In the genomic region with DNA sequence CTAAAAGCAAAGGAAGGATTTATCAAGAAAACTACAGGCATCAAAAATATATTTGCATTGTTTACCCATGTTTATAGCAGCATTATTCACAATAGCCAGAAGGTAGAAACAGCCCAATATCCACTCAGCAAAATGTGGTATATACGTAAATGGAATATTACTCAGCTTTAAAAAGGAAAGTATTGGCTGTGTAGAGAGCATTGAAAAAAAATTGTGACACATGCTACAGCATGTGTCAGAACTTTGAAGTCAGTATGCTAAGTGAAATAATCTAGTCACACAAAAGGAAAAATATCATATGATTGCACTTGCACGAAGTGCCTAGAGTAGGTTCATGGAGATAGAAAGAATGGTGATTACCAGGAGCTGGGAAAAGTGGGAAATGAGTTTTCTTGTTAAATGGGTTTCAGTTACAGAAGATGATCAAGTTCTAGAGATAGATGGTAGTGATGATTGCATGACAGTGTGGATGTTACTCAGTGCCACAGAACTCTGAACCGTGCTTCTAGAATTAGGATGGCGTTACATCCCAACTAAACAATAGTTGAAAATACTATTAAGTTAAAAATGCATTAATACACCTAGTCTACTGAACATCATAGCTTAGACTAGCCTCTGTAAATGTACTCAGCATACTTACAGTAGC, we compare ENCODE assay signal across 23 cellular contexts. TPM values are rescaled to one million over a fixed set of nuclear protein-coding genes. Genes with fewer than 3 reads are reported as not detected.
DNase-seq lines count a peak whose midpoint lies in the region; ATAC-seq, FAIRE-seq and TF ChIP-seq lines count a peak whose summit lies in the region.
"Had no signal": no experiment of that assay in that cellular context is flagged by ENCODE, and none has a peak within 500 bp of the region (broad histone marks: within the 10 kb centered on the region; RNA-seq: fewer than 3 reads in every experiment).

No MANE protein-coding gene starts in this region.

- H3K27me3 ChIP-seq in HepG2 (ENCODE audit: control insufficient read depth in 1 of 2, insufficient read depth in 2 of 2, low read length in 2 of 2) (no peaks in the 10 kb centered on the region), right lobe of liver (no peaks in the 10 kb centered on the region), GM12878 (replicated peaks in 1 of 2; ENCODE audit: control insufficient read depth in 2 of 2, insufficient read depth in 2 of 2, low read length in 1 of 2) (no peaks in the 10 kb centered on the region), dorsolateral prefrontal cortex (no peaks in the 10 kb centered on the region)
- H3K27me3 ChIP-seq: ascending aorta, esophagus squamous epithelium, neutrophil, thyroid gland had no signal

- H3K9ac ChIP-seq in HepG2 (ENCODE audit: insufficient read depth, low read depth, low read length) (no peak overlapping the region), GM12878 (ENCODE audit: control insufficient read depth, insufficient read depth, low read length) (no peak overlapping the region)

- H3K79me2 ChIP-seq in HepG2 (ENCODE audit: insufficient read depth, low read length) (peaks cover 89% of the 10 kb centered on the region), OCI-LY7 (ENCODE audit: insufficient read depth, low read depth, low read length) (peaks cover 92% of the 10 kb centered on the region), GM12878 (ENCODE audit: control insufficient read depth, insufficient read depth, low read length) (peaks cover 77% of the 10 kb centered on the region)

- no peak overlapping the region for H2AFZ ChIP-seq in HepG2 (ENCODE audit: low read length)
- H2AFZ ChIP-seq in OCI-LY7 (ENCODE audit: low read length) = no peak overlapping the region
- no peak overlapping the region for H2AFZ ChIP-seq in GM12878 (ENCODE audit: control insufficient read depth, low read depth, low read length)

- no peak overlapping the region for H3K4me3 Mint-ChIP-seq in stimulated activated naive CD8-positive, alpha-beta T cell treated with anti-CD3 and anti-CD28 coated beads, Interleukin-15, amount 100 ng/mL, for 72 hours
- H3K4me3 Mint-ChIP-seq: activated naive CD4-positive, alpha-beta T cell treated with anti-CD3 and anti-CD28 coated beads, Interleukin-2, amount 10 ng/mL, durations not matched to agents 7 days and 5 days had no signal

- FAIRE-seq in HepG2 (lab: Jason Lieb, UNC) (no peak), GM12878 (lab: Jason Lieb, UNC) (no peak)
- FAIRE-seq: GM12892 had no signal

- no peak overlapping the region for H3K27ac Mint-ChIP-seq in stimulated activated naive CD8-positive, alpha-beta T cell treated with anti-CD3 and anti-CD28 coated beads, Interleukin-15, amount 100 ng/mL, for 72 hours
- H3K27ac Mint-ChIP-seq: activated naive CD4-positive, alpha-beta T cell treated with anti-CD3 and anti-CD28 coated beads, Interleukin-2, amount 10 ng/mL, durations not matched to agents 7 days and 5 days had no signal

- no peak for ATAC-seq in HepG2
- ATAC-seq in right lobe of liver = no peak
- no peak for ATAC-seq in GM12878
- ATAC-seq in stimulated activated naive CD8-positive, alpha-beta T cell treated with anti-CD3 and anti-CD28 coated beads, Interleukin-15, amount 100 ng/mL, for 72 hours = peak; percentile 63
- ATAC-seq: psoas muscle, SK-N-SH treated with all-trans-retinoic acid at 6 μM for 48 hours had no signal

- DNase-seq in HepG2 (ENCODE audit: low spot score) = no peak
- DNase-seq in right lobe of liver = no peak
- DNase-seq in OCI-LY7 (ENCODE audit: low spot score) = no peak
- no peak for DNase-seq in GM12878 (ENCODE audit: low read depth, low spot score)
- DNase-seq in stimulated activated naive CD8-positive, alpha-beta T cell treated with anti-CD3 and anti-CD28 coated beads, Interleukin-15, amount 100 ng/mL, for 72 hours = no peak
- DNase-seq in RWPE1 (ENCODE audit: low spot score) = no peak
- no peak for DNase-seq in inferior parietal cortex (ENCODE audit: extremely low spot score)
- no peak for DNase-seq in dorsolateral prefrontal cortex
- DNase-seq: activated naive CD4-positive, alpha-beta T cell treated with anti-CD3 and anti-CD28 coated beads, Interleukin-2, amount 10 ng/mL, durations not matched to agents 7 days and 5 days; esophagus squamous epithelium; foreskin melanocyte; GOT3; Kasumi-1; psoas muscle; stimulated activated CD4-positive, alpha-beta T cell treated with anti-CD3 and anti-CD28 coated beads, Interleukin-15, amount 100 ng/mL, for 24 hours; stimulated activated naive CD4-positive, alpha-beta T cell treated with Interleukin-2 at 50 U/mL for 16 hours; thyroid gland had no signal

- H4K20me1 ChIP-seq in HepG2 (ENCODE audit: insufficient read depth, low read length) (peaks cover 13% of the 10 kb centered on the region; the same call in 1 of the 2 replicates), OCI-LY7 (ENCODE audit: insufficient read depth, low read length) (peaks cover 4% of the 10 kb centered on the region; the same call in 1 of the 2 replicates), GM12878 (ENCODE audit: control insufficient read depth, insufficient read depth) (no peaks in the 10 kb centered on the region; the same call in 1 of the 2 replicates)

- 95% methylated on average over 4 of the region's 4 CpGs for WGBS in HepG2 (ENCODE audit: low lambda C conversion rate)
- 94% methylated on average over 4 of the region's 4 CpGs for WGBS in right lobe of liver (ENCODE audit: insufficient coverage, low coverage, low lambda C conversion rate, missing lambda C conversion rate)
- 97% methylated on average over 4 of the region's 4 CpGs for WGBS in GM12878 (ENCODE audit: insufficient coverage, insufficient replicate concordance, low lambda C conversion rate, missing lambda C conversion rate)

- no peaks in the 10 kb centered on the region for H3K9me2 ChIP-seq in OCI-LY7 (ENCODE audit: insufficient read depth, low read length)

- CTCF ChIA-PET in HepG2 (lab: Yijun Ruan, JAX; ENCODE audit: low intra/inter-chr PET ratio, low total read pairs) = no interaction called here
- CTCF ChIA-PET in OCI-LY7 (lab: Charles Lee; ENCODE audit: unreplicated experiment) = no interaction called here
- CTCF ChIA-PET in GM12878 (lab: Yijun Ruan, JAX) = interaction anchor here (0.9 to 1.5 kb wide), 3 partner anchors 9 to 360 kb away, joined by 3 to 4 read pairs (median 4); no protein-coding TSS in a partner anchor
- CTCF ChIA-PET in RWPE1 (lab: Yijun Ruan, JAX) = no interaction called here

- TF ChIP-seq RAD21 in HepG2 (CRISPR knock-in tag; IDR thresholded peaks at IDR 0.05) = no peak
- no peak for TF ChIP-seq RAD21 in GM12878 (IDR thresholded peaks at IDR 0.05; ENCODE audit: insufficient read depth, low read depth, low read length)

- peaks cover 78% of the 10 kb centered on the region for H3K4me1 Mint-ChIP-seq in stimulated activated naive CD8-positive, alpha-beta T cell treated with anti-CD3 and anti-CD28 coated beads, Interleukin-15, amount 100 ng/mL, for 72 hours

- no peaks in the 10 kb centered on the region for H3K9me3 ChIP-seq in HepG2 (ENCODE audit: low read length)
- no peaks in the 10 kb centered on the region for H3K9me3 ChIP-seq in right lobe of liver
- 0 out of 2 replicates have a peak, but pooled peaks cover 6% of the 10 kb centered on the region for H3K9me3 ChIP-seq in OCI-LY7 (ENCODE audit: low read length)
- H3K9me3 ChIP-seq in GM12878 (replicated peaks; ENCODE audit: control insufficient read depth, insufficient read depth, low read length) = peaks cover 6% of the 10 kb centered on the region
- H3K9me3 ChIP-seq: ascending aorta, esophagus squamous epithelium, neutrophil, psoas muscle, thyroid gland had no signal

- H3K4me2 ChIP-seq in HepG2 (ENCODE audit: low read depth, low read length) (no peak overlapping the region), OCI-LY7 (ENCODE audit: low read length) (no peak overlapping the region), GM12878 (ENCODE audit: control insufficient read depth, insufficient read depth) (no peak overlapping the region)

- RAD21 ChIA-PET in GM12878 (lab: Charles Lee; ENCODE audit: unreplicated experiment) = interaction anchor here (0.5 to 1.5 kb wide), 3 partner anchors 15 to 83 kb away, joined by 3 read pairs; no protein-coding TSS in a partner anchor

- intact Hi-C loops in HepG2 (cut with micrococcal nuclease; ENCODE audit: unreplicated experiment) = loop anchor here (5.0 kb wide), 1 partner anchor 311 kb away; no protein-coding TSS in a partner anchor
- intact Hi-C loops in right lobe of liver (cut with DNase I) = no loop called here
- intact Hi-C loops in OCI-LY7 (cut with micrococcal nuclease; ENCODE audit: unreplicated experiment) = no loop called here
- intact Hi-C loops in GM12878 (cut with micrococcal nuclease; ENCODE audit: unreplicated experiment) = no loop called here
- intact Hi-C loops in dorsolateral prefrontal cortex (cut with DNase I) = no loop called here

- H3K4me1 ChIP-seq in HepG2 (ENCODE audit: insufficient read depth, low read length) (peaks cover 24% of the 10 kb centered on the region), right lobe of liver (peaks cover 0 to 25% (median 10%) of the 10 kb centered on the region in 4 donors), OCI-LY7 (ENCODE audit: insufficient read depth, low read length, poor library complexity, severe bottlenecking) (no peaks in the 10 kb centered on the region), GM12878 (ENCODE audit: control insufficient read depth, insufficient read depth, low read length) (no peaks in the 10 kb centered on the region)

- no peaks in the 10 kb centered on the region for H3K27me3 Mint-ChIP-seq in stimulated activated naive CD8-positive, alpha-beta T cell treated with anti-CD3 and anti-CD28 coated beads, Interleukin-15, amount 100 ng/mL, for 72 hours
- H3K27me3 Mint-ChIP-seq: activated naive CD4-positive, alpha-beta T cell treated with anti-CD3 and anti-CD28 coated beads, Interleukin-2, amount 10 ng/mL, durations not matched to agents 7 days and 5 days had no signal

- SMC1A ChIA-PET in GM12878 (lab: Charles Lee; ENCODE audit: uncharacterized antibody, unreplicated experiment) = interaction anchor here (0.8 to 1.8 kb wide), 2 partner anchors 47 to 53 kb away, joined by 4 to 8 read pairs; no protein-coding TSS in a partner anchor

- peaks cover 0 to 9% of the 10 kb centered on the region in 2 experiments; a peak in 2 of 5 replicates for H3K36me3 ChIP-seq in HepG2 (replicated peaks in 1 of 2; ENCODE audit: control insufficient read depth in 1 of 2, insufficient read depth in 2 of 2, low read length in 2 of 2)
- H3K36me3 ChIP-seq in right lobe of liver = no peaks in the 10 kb centered on the region
- peaks cover 23% of the 10 kb centered on the region for H3K36me3 ChIP-seq in OCI-LY7 (ENCODE audit: insufficient read depth, low read length)
- peaks cover 0 to 2% of the 10 kb centered on the region in 2 experiments for H3K36me3 ChIP-seq in GM12878 (ENCODE audit: control insufficient read depth in 2 of 2, insufficient read depth in 2 of 2, low read length in 1 of 2)
- H3K36me3 ChIP-seq: ascending aorta, thyroid gland had no signal

- TF ChIP-seq EP300 in HepG2 (IDR thresholded peaks at IDR 0.05; ENCODE audit: low read depth in 2 of 2, low read length in 2 of 2) = no peak
- no peak for TF ChIP-seq EP300 in HepG2 (CRISPR knock-in tag; IDR thresholded peaks at IDR 0.05; ENCODE audit: borderline replicate concordance)
- TF ChIP-seq EP300 in GM12878 (IDR thresholded peaks at IDR 0.05; ENCODE audit: borderline replicate concordance in 1 of 2, control insufficient read depth in 1 of 2, low read depth in 2 of 2, low read length in 2 of 2) = no peak

- TF ChIP-seq CTCF in HepG2 (CRISPR knock-in tag; IDR thresholded peaks at IDR 0.05) = no peak
- TF ChIP-seq CTCF in right lobe of liver (IDR thresholded peaks at IDR 0.05) = no peak
- TF ChIP-seq CTCF in OCI-LY7 (conservative IDR thresholded peaks at IDR 0.05; ENCODE audit: low read length) = no peak
- no peak for TF ChIP-seq CTCF in GM12878 (IDR thresholded peaks at IDR 0.05 in 2 of 3, conservative IDR thresholded peaks at IDR 0.05 in 1 of 3; ENCODE audit: control insufficient read depth in 2 of 3, extremely low read depth in 1 of 3, insufficient read depth in 1 of 3, low read depth in 3 of 3, low read length in 3 of 3)
- TF ChIP-seq CTCF in RWPE1 (conservative IDR thresholded peaks at IDR 0.05; ENCODE audit: low read depth) = no peak
- no peak for TF ChIP-seq CTCF in dorsolateral prefrontal cortex (IDR thresholded peaks at IDR 0.05 in 54 of 56, conservative IDR thresholded peaks at IDR 0.05 in 2 of 56; ENCODE audit: low read depth in 1 of 56, partially characterized antibody in 56 of 56)

- H3K27ac ChIP-seq in HepG2 (ENCODE audit: extremely low read length, insufficient read depth, low read length) = no peak overlapping the region
- H3K27ac ChIP-seq in right lobe of liver = no peak overlapping the region
- no peak overlapping the region for H3K27ac ChIP-seq in OCI-LY7 (ENCODE audit: low read depth, low read length, poor library complexity, severe bottlenecking)
- H3K27ac ChIP-seq in GM12878 (ENCODE audit: control insufficient read depth, insufficient read depth) = no peak overlapping the region
- no peak overlapping the region for H3K27ac ChIP-seq in RWPE1
- no peak overlapping the region for H3K27ac ChIP-seq in dorsolateral prefrontal cortex
- H3K27ac ChIP-seq: ascending aorta, C4-2B, esophagus squamous epithelium, neutrophil, psoas muscle, thyroid gland, VCaP had no signal

- H3K4me3 ChIP-seq in HepG2 (replicated peaks in 1 of 3; ENCODE audit: insufficient read depth in 1 of 3, low read depth in 2 of 3, low read length in 3 of 3) (no peak overlapping the region), right lobe of liver (no peak overlapping the region), OCI-LY7 (ENCODE audit: low read depth, low read length, poor library complexity, severe bottlenecking) (no peak overlapping the region), GM12878 (no peak overlapping the region), dorsolateral prefrontal cortex (no peak overlapping the region)
- H3K4me3 ChIP-seq: ascending aorta, esophagus squamous epithelium, psoas muscle, thyroid gland had no signal

- H3K9me3 Mint-ChIP-seq in stimulated activated naive CD8-positive, alpha-beta T cell treated with anti-CD3 and anti-CD28 coated beads, Interleukin-15, amount 100 ng/mL, for 72 hours = peaks cover 0 to 5% of the 10 kb centered on the region in 2 donors
- H3K9me3 Mint-ChIP-seq: activated naive CD4-positive, alpha-beta T cell treated with anti-CD3 and anti-CD28 coated beads, Interleukin-2, amount 10 ng/mL, durations not matched to agents 7 days and 5 days had no signal

- BruUV-seq in HepG2 (replicated peaks; lab: Mats Ljungman, UMichigan) (TSS peak; percentile 9), OCI-LY7 (replicated peaks; lab: Mats Ljungman, UMichigan) (TSS peak; percentile 7), GM12878 (replicated peaks; lab: Mats Ljungman, UMichigan) (TSS peak; percentile 10)

- TF ChIP-seq POLR2A in HepG2 (IDR thresholded peaks at IDR 0.05; ENCODE audit: insufficient read depth in 1 of 2, low read depth in 2 of 2, low read length in 2 of 2) (no peak), right lobe of liver (IDR thresholded peaks at IDR 0.05) (no peak), GM12878 (IDR thresholded peaks at IDR 0.05; ENCODE audit: low read depth, low read length) (no peak)

- POLR2A ChIA-PET in HepG2 (lab: Yijun Ruan, JAX) (no interaction called here), OCI-LY7 (lab: Charles Lee) (interaction anchor here (0.6 to 1.6 kb wide), 6 partner anchors 13 to 90 kb away, joined by 3 to 5 read pairs (median 3); no protein-coding TSS in a partner anchor), GM12878 (lab: Charles Lee) (interaction anchor here (0.8 kb wide), 1 partner anchor 74 kb away, joined by 4 read pairs; no protein-coding TSS in a partner anchor), RWPE1 (lab: Yijun Ruan, JAX; ENCODE audit: low non-redundant PET) (no interaction called here)

- in situ Hi-C loops in HepG2 (cut with HindIII; ENCODE audit: extremely low pct_ligation_motif_present, low pct_unique_long_range_greater_than_20kb) (no loop called here), GM12878 (cut with MboI) (loop anchor here (10.0 kb wide), 1 partner anchor 162 kb away; no protein-coding TSS in a partner anchor)

RNA-seq across cellular contexts. Expression of a gene that starts 20.1 kb away (rescaled TPM):
- total RNA-seq in HepG2 (2016; rRNA removed; fragmentation: Illumina TruSeq; extraction: Trizol) (16.8 and 23.2 TPM in 2 replicates), right lobe of liver (10 to 100 TPM; 12.3 to 38.7 (median 21.4) TPM), OCI-LY7 (2022) (66.5 and 67.0 TPM in 2 replicates), GM12878 (2014; rRNA removed) (18.6 and 22.1 TPM in 2 replicates), GM12878 (2014; rRNA removed; fragmentation: Illumina TruSeq; extraction: Trizol) (30.4 and 33.2 TPM in 2 replicates), GM12878 (2021) (30.6 and 34.4 TPM in 2 replicates), dorsolateral prefrontal cortex (100 to 1,000 TPM; 136 to 273 (median 172) TPM)
- total RNA-seq in HepG2 (2016; cell fraction: cytosol; rRNA removed; fragmentation: Illumina TruSeq; extraction: Trizol; ENCODE audit: low read depth) = 185 and 208 TPM in 2 replicates
- total RNA-seq in HepG2 (2016; cell fraction: insoluble cytoplasmic fraction; rRNA removed; fragmentation: Illumina TruSeq; extraction: Trizol) = 13.8 and 24.0 TPM in 2 replicates
- total RNA-seq in HepG2 (2016; cell fraction: membrane; rRNA removed; fragmentation: Illumina TruSeq; extraction: Trizol) = 82.6 and 97.9 TPM in 2 replicates
- total RNA-seq in HepG2 (2016; cell fraction: nucleus; rRNA removed; fragmentation: Illumina TruSeq; extraction: Trizol) = 25.9 and 32.4 TPM in 2 replicates
- polyA plus RNA-seq in HepG2 (2011; rRNA removed) (5.0 and 6.0 TPM in 2 replicates), GM12878 (2011; rRNA removed) (11.5 and 18.3 TPM in 2 replicates), GM12878 (2014; fragmentation: Illumina TruSeq; extraction: Trizol) (20.2 and 23.9 TPM in 2 replicates), GM12878 (2014; fragmentation: Nextera tagmentation; extraction: Ambion mirVana) (10 to 100 TPM; 20.0 to 20.3 TPM), GM12878 (2014; rRNA removed) (5.9 and 7.3 TPM in 2 replicates), GM12878 (2016; fragmentation: Nextera tagmentation; extraction: Ambion mirVana) (10 to 100 TPM; 40.9 to 45.7 TPM)
- polyA plus RNA-seq in HepG2 (2011; cell fraction: cytosol; rRNA removed) = 1.1 and 3.2 TPM in 2 replicates
- 11.1 and 12.2 TPM in 2 replicates for polyA plus RNA-seq in HepG2 (2011; cell fraction: nucleus; rRNA removed)
- polyA plus RNA-seq in HepG2 (2012) = 12.0 and 13.7 TPM in 2 replicates
- polyA plus RNA-seq in HepG2 (2016; cell fraction: cytosol; fragmentation: Illumina TruSeq; extraction: Trizol; ENCODE audit: low read depth) = 0.16 and 0.49 TPM in 2 replicates
- polyA plus RNA-seq in HepG2 (2016; cell fraction: insoluble cytoplasmic fraction; fragmentation: Illumina TruSeq; extraction: Trizol; ENCODE audit: low read depth) = 6.2 and 6.3 TPM in 2 replicates
- polyA plus RNA-seq in HepG2 (2016; cell fraction: membrane; fragmentation: Illumina TruSeq; extraction: Trizol; ENCODE audit: low read depth) = 0.37 and 0.38 TPM in 2 replicates
- 22.3 and 24.5 TPM in 2 replicates for polyA plus RNA-seq in HepG2 (2016; cell fraction: nucleus; fragmentation: Illumina TruSeq; extraction: Trizol; ENCODE audit: insufficient read depth, low read depth)
- polyA minus RNA-seq in HepG2 (2011; rRNA and poly(A)+ RNA removed; ENCODE audit: low replicate concordance) = 17.9 and 18.3 TPM in 2 replicates
- 40.9 and 44.7 TPM in 2 replicates for polyA minus RNA-seq in HepG2 (2011; cell fraction: cytosol; rRNA and poly(A)+ RNA removed)
- polyA minus RNA-seq in HepG2 (2011; cell fraction: nucleus; rRNA and poly(A)+ RNA removed) = 80.1 and 85.7 TPM in 2 replicates
- total RNA-seq in OCI-LY7 (2014; rRNA removed; shearing (Covaris generic)) = 65.9 and 74.5 TPM in 2 replicates
- total RNA-seq in GM12878 (2013; cell fraction: nucleolus; rRNA removed) = 66.1 and 85.1 TPM in 2 replicates
- 9.0 TPM for polyA plus RNA-seq in GM12878 (2011; ENCODE audit: low read depth)
- 2.4 and 3.1 TPM in 2 replicates for polyA plus RNA-seq in GM12878 (2011; cell fraction: cytosol; rRNA removed)
- 16.5 and 21.3 TPM in 2 replicates for polyA plus RNA-seq in GM12878 (2011; cell fraction: nucleus; rRNA removed)
- 20.4 and 26.0 TPM in 2 replicates for polyA plus RNA-seq in GM12878 (2012)
- 36.3 and 78.0 TPM in 2 replicates for polyA minus RNA-seq in GM12878 (2011; rRNA and poly(A)+ RNA removed)
- 27.7 and 29.5 TPM in 2 replicates for polyA minus RNA-seq in GM12878 (2011; cell fraction: cytosol; rRNA and poly(A)+ RNA removed)
- polyA minus RNA-seq in GM12878 (2011; cell fraction: nucleus; rRNA and poly(A)+ RNA removed) = 27.1 and 40.9 TPM in 2 replicates

RNA-seq across cellular contexts. Expression of a gene that starts 54.2 kb away (rescaled TPM):
- total RNA-seq in HepG2 (2016; rRNA removed; fragmentation: Illumina TruSeq; extraction: Trizol) = 299 and 369 TPM in 2 replicates
- 264 and 285 TPM in 2 replicates for total RNA-seq in HepG2 (2016; cell fraction: cytosol; rRNA removed; fragmentation: Illumina TruSeq; extraction: Trizol; ENCODE audit: low read depth)
- 309 and 377 TPM in 2 replicates for total RNA-seq in HepG2 (2016; cell fraction: insoluble cytoplasmic fraction; rRNA removed; fragmentation: Illumina TruSeq; extraction: Trizol)
- total RNA-seq in HepG2 (2016; cell fraction: membrane; rRNA removed; fragmentation: Illumina TruSeq; extraction: Trizol) = 307 and 313 TPM in 2 replicates
- total RNA-seq in HepG2 (2016; cell fraction: nucleus; rRNA removed; fragmentation: Illumina TruSeq; extraction: Trizol) = 175 and 186 TPM in 2 replicates
- 179 and 216 TPM in 2 replicates for polyA plus RNA-seq in HepG2 (2011; rRNA removed)
- 94.3 and 126 TPM in 2 replicates for polyA plus RNA-seq in HepG2 (2011; cell fraction: cytosol; rRNA removed)
- polyA plus RNA-seq in HepG2 (2011; cell fraction: nucleus; rRNA removed) = 54.4 and 62.6 TPM in 2 replicates
- 148 and 182 TPM in 2 replicates for polyA plus RNA-seq in HepG2 (2012)
- polyA plus RNA-seq in HepG2 (2016; cell fraction: cytosol; fragmentation: Illumina TruSeq; extraction: Trizol; ENCODE audit: low read depth) = 325 and 381 TPM in 2 replicates
- polyA plus RNA-seq in HepG2 (2016; cell fraction: insoluble cytoplasmic fraction; fragmentation: Illumina TruSeq; extraction: Trizol; ENCODE audit: low read depth) = 331 and 354 TPM in 2 replicates
- 233 and 259 TPM in 2 replicates for polyA plus RNA-seq in HepG2 (2016; cell fraction: membrane; fragmentation: Illumina TruSeq; extraction: Trizol; ENCODE audit: low read depth)
- polyA plus RNA-seq in HepG2 (2016; cell fraction: nucleus; fragmentation: Illumina TruSeq; extraction: Trizol; ENCODE audit: insufficient read depth, low read depth) = 182 and 183 TPM in 2 replicates
- 35.8 and 38.7 TPM in 2 replicates for polyA minus RNA-seq in HepG2 (2011; rRNA and poly(A)+ RNA removed; ENCODE audit: low replicate concordance)
- 26.0 and 35.7 TPM in 2 replicates for polyA minus RNA-seq in HepG2 (2011; cell fraction: cytosol; rRNA and poly(A)+ RNA removed)
- 279 and 305 TPM in 2 replicates for polyA minus RNA-seq in HepG2 (2011; cell fraction: nucleus; rRNA and poly(A)+ RNA removed)
- total RNA-seq in right lobe of liver = 100 to 1,000 TPM; 164 to 236 (median 183) TPM
- 145 and 185 TPM in 2 replicates for total RNA-seq in OCI-LY7 (2014; rRNA removed; shearing (Covaris generic))
- 201 and 213 TPM in 2 replicates for total RNA-seq in OCI-LY7 (2022)
- total RNA-seq in GM12878 (2013; cell fraction: nucleolus; rRNA removed) = 299 and 306 TPM in 2 replicates
- 321 and 329 TPM in 2 replicates for total RNA-seq in GM12878 (2014; rRNA removed)
- total RNA-seq in GM12878 (2014; rRNA removed; fragmentation: Illumina TruSeq; extraction: Trizol) = 278 and 282 TPM in 2 replicates
- 254 and 267 TPM in 2 replicates for total RNA-seq in GM12878 (2021)
- polyA plus RNA-seq in GM12878 (2011; ENCODE audit: low read depth) = 211 TPM
- polyA plus RNA-seq in GM12878 (2011; rRNA removed) = 236 and 300 TPM in 2 replicates
- polyA plus RNA-seq in GM12878 (2011; cell fraction: cytosol; rRNA removed) = 110 and 117 TPM in 2 replicates
- polyA plus RNA-seq in GM12878 (2011; cell fraction: nucleus; rRNA removed) = 87.7 and 96.6 TPM in 2 replicates
- 189 and 202 TPM in 2 replicates for polyA plus RNA-seq in GM12878 (2012)
- 290 and 321 TPM in 2 replicates for polyA plus RNA-seq in GM12878 (2014; fragmentation: Illumina TruSeq; extraction: Trizol)
- polyA plus RNA-seq in GM12878 (2014; fragmentation: Nextera tagmentation; extraction: Ambion mirVana) = 100 to 1,000 TPM; 409 to 471 TPM
- polyA plus RNA-seq in GM12878 (2014; rRNA removed) = 281 and 302 TPM in 2 replicates
- polyA plus RNA-seq in GM12878 (2016; fragmentation: Nextera tagmentation; extraction: Ambion mirVana) = 100 to 1,000 TPM; 584 to 590 TPM
- polyA minus RNA-seq in GM12878 (2011; rRNA and poly(A)+ RNA removed) = 68.0 and 81.6 TPM in 2 replicates
- 19.5 and 28.3 TPM in 2 replicates for polyA minus RNA-seq in GM12878 (2011; cell fraction: cytosol; rRNA and poly(A)+ RNA removed)
- 85.4 and 121 TPM in 2 replicates for polyA minus RNA-seq in GM12878 (2011; cell fraction: nucleus; rRNA and poly(A)+ RNA removed)
- total RNA-seq in dorsolateral prefrontal cortex = 100 to 1,000 TPM in 108 of 120 experiments, 10 to 100 TPM in 12; 75.7 to 174 (median 133) TPM

Comparison
In these comparisons a context has a peak if more than half of its experiments do, and no peak if none do; other contexts are left out.
1. POLR2A ChIA-PET loops: an anchor here in OCI-LY7 (0.6 to 1.6 kb wide) and GM12878 (0.8 kb wide); none called in HepG2 and RWPE1.